Comparison of ENCODE assay signal across 17 cellular contexts in the genomic region with DNA sequence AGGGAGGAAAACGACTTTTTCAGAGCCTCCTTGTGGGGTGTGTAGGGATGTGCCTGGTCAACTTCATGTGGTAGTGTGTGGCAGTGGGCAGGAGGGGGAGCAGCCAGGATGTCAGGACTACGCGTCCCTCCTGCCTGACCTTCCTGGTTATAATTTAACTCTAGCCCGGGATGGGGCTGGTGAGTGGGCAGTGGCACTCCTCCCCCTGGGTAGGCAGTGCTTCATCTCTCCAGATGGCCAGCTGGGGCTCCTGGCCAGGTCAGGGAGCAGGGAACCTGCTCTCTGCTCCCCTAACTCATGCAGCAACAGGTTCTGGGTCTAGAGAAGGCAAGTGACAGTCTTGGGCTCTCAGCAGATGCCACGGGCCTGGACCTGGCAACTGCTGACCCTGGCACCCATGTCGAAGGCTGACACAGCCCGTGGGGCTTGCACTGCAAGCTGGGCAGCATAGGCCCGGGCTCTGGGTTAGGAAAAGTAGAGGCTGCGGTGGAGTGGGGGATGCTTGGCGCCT. TPM values are rescaled to one million over a fixed set of nuclear protein-coding genes. Genes with fewer than 3 reads are reported as not detected.
DNase-seq lines count a peak whose midpoint lies in the region; ATAC-seq, FAIRE-seq and TF ChIP-seq lines count a peak whose summit lies in the region.
"Had no signal": no experiment of that assay in that cellular context is flagged by ENCODE, and none has a peak within 500 bp of the region (broad histone marks: within the 10 kb centered on the region; RNA-seq: fewer than 3 reads in every experiment).

No MANE protein-coding gene starts in this region.

- no peak for TF ChIP-seq RAD21 in K562 (CRISPR knock-in tag; conservative IDR thresholded peaks at IDR 0.05 in 1 of 2, IDR thresholded peaks at IDR 0.05 in 1 of 2)

- H3K79me2 ChIP-seq in K562 (ENCODE audit: control insufficient read depth, insufficient read depth, low read length) = no peaks in the 10 kb centered on the region

- CTCF ChIA-PET in K562 (lab: Yijun Ruan, JAX; ENCODE audit: low intra/inter-chr PET ratio) = no interaction called here

- H3K27ac Mint-ChIP-seq in stimulated activated effector memory CD8-positive, alpha-beta T cell treated with anti-CD3 and anti-CD28 coated beads, Interleukin-12 subunit alpha, Interleukin-12 subunit beta, amount 100 ng/mL, for 72 hours = peak overlapping the region; percentile 15
- no peak overlapping the region for H3K27ac Mint-ChIP-seq in osteocyte (ENCODE audit: unreplicated experiment)

- ATAC-seq in K562 = 0 out of 3 replicates have a peak, but pooled peaks have one; percentile 26
- ATAC-seq in stimulated activated effector memory CD8-positive, alpha-beta T cell treated with anti-CD3 and anti-CD28 coated beads, Interleukin-12 subunit alpha, Interleukin-12 subunit beta, amount 100 ng/mL, for 72 hours = no peak

- intact Hi-C loops in K562 (cut with micrococcal nuclease) (no loop called here), posterior vena cava (cut with DNase I) (no loop called here)

- peaks cover 0 to 44% of the 10 kb centered on the region in 2 experiments; a peak in 4 of 5 replicates for H3K27me3 ChIP-seq in K562 (ENCODE audit: control insufficient read depth in 2 of 2, insufficient read depth in 2 of 2, low read length in 2 of 2)
- H3K27me3 ChIP-seq in suprapubic skin = no peaks in the 10 kb centered on the region
- H3K27me3 ChIP-seq: thyroid gland had no signal

- H3K4me1 Mint-ChIP-seq in stimulated activated effector memory CD8-positive, alpha-beta T cell treated with anti-CD3 and anti-CD28 coated beads, Interleukin-12 subunit alpha, Interleukin-12 subunit beta, amount 100 ng/mL, for 72 hours = peaks cover 7% of the 10 kb centered on the region
- peaks cover 29% of the 10 kb centered on the region for H3K4me1 Mint-ChIP-seq in osteocyte (ENCODE audit: unreplicated experiment)
- H3K4me1 Mint-ChIP-seq: CD4-positive, CD25-positive, alpha-beta regulatory T cell had no signal

- DNase-seq in HT-29 (ENCODE audit: low spot score) = peak; percentile 17
- DNase-seq in K562 (ENCODE audit: extremely low read depth in 1 of 4, low spot score in 3 of 4) = no peak
- peak; percentile 73 for DNase-seq in left kidney (ENCODE audit: low read depth, low spot score)
- no peak for DNase-seq in stimulated activated effector memory CD8-positive, alpha-beta T cell treated with anti-CD3 and anti-CD28 coated beads, Interleukin-12 subunit alpha, Interleukin-12 subunit beta, amount 100 ng/mL, for 72 hours (ENCODE audit: low spot score in 2 of 2)
- DNase-seq in osteocyte (ENCODE audit: extremely low spot score, unreplicated experiment) = no peak
- DNase-seq in posterior vena cava (ENCODE audit: low spot score) = no peak
- no peak for DNase-seq in suprapubic skin (ENCODE audit: low spot score in 2 of 2)
- DNase-seq: activated CD4-positive, CD25-positive, alpha-beta regulatory T cell; activated gamma-delta T cell; CD4-positive, CD25-positive, alpha-beta regulatory T cell; Karpas-422; NCI-H1436; NCI-H446 treated with DMSO at 0.1 percent for 48 hours; SW 1271; thyroid gland had no signal

- in situ Hi-C loops in K562 (cut with MboI) = no loop called here

- H3K36me3 Mint-ChIP-seq in stimulated activated effector memory CD8-positive, alpha-beta T cell treated with anti-CD3 and anti-CD28 coated beads, Interleukin-12 subunit alpha, Interleukin-12 subunit beta, amount 100 ng/mL, for 72 hours = no peaks in the 10 kb centered on the region
- H3K36me3 Mint-ChIP-seq in osteocyte (ENCODE audit: unreplicated experiment) = no peaks in the 10 kb centered on the region

- no peaks in the 10 kb centered on the region for H3K9me1 ChIP-seq in K562 (ENCODE audit: control insufficient read depth, insufficient read depth, low read length)

- no peak overlapping the region; a peak in 1 of 4 replicates for H3K9ac ChIP-seq in K562 (ENCODE audit: insufficient read depth in 1 of 2, low read depth in 2 of 2, low read length in 2 of 2)

- H3K36me3 ChIP-seq in K562 (ENCODE audit: control insufficient read depth, insufficient read depth, low read length) (no peaks in the 10 kb centered on the region), suprapubic skin (peaks cover 10% of the 10 kb centered on the region)
- H3K36me3 ChIP-seq: prostate gland, thyroid gland had no signal

- no TSS peak for BruUV-seq in K562 (replicated peaks; lab: Mats Ljungman, UMichigan)

- H4K20me1 ChIP-seq in K562 (replicated peaks; ENCODE audit: control insufficient read depth, insufficient read depth, low read length) = no peaks in the 10 kb centered on the region; the same call in 1 of the 2 replicates

- H3K4me3 Mint-ChIP-seq in stimulated activated effector memory CD8-positive, alpha-beta T cell treated with anti-CD3 and anti-CD28 coated beads, Interleukin-12 subunit alpha, Interleukin-12 subunit beta, amount 100 ng/mL, for 72 hours = no peak overlapping the region
- no peak overlapping the region for H3K4me3 Mint-ChIP-seq in osteocyte (ENCODE audit: unreplicated experiment)
- H3K4me3 Mint-ChIP-seq: CD4-positive, CD25-positive, alpha-beta regulatory T cell had no signal

- H3K4me1 ChIP-seq in K562 (replicated peaks in 1 of 2; ENCODE audit: control insufficient read depth in 2 of 2, insufficient read depth in 2 of 2, low read length in 2 of 2) = peaks cover 15 to 26% of the 10 kb centered on the region in 2 experiments
- peaks cover 19% of the 10 kb centered on the region for H3K4me1 ChIP-seq in suprapubic skin
- H3K4me1 ChIP-seq: prostate gland had no signal

- FAIRE-seq in K562 (lab: Jason Lieb, UNC) = no peak
- FAIRE-seq: G401.6 had no signal

- no peak overlapping the region for H3K4me2 ChIP-seq in K562 (ENCODE audit: insufficient read depth, low read length)

- peak in 1 of 3 experiments; percentile 32; a peak in 1 of 6 replicates for TF ChIP-seq CTCF in K562 (IDR thresholded peaks at IDR 0.05 in 2 of 3, conservative IDR thresholded peaks at IDR 0.05 in 1 of 3; ENCODE audit: insufficient read depth in 2 of 3, low read depth in 1 of 3, low read length in 3 of 3)
- no peak for TF ChIP-seq CTCF in osteocyte (IDR thresholded peaks at IDR 0.05)
- TF ChIP-seq CTCF in suprapubic skin (IDR thresholded peaks at IDR 0.05) = no peak

- H3K4me3 ChIP-seq in K562 (no peak overlapping the region), suprapubic skin (no peak overlapping the region)
- H3K4me3 ChIP-seq: prostate gland, thyroid gland had no signal

- POLR2A ChIA-PET in K562 (lab: Yijun Ruan, JAX) = interaction anchor here (0.5 to 1.2 kb wide), 2 partner anchors 7 to 13 kb away, joined by 3 read pairs; no protein-coding TSS in a partner anchor

- TF ChIP-seq POLR2A in K562 (conservative IDR thresholded peaks at IDR 0.05) (no peak), suprapubic skin (IDR thresholded peaks at IDR 0.05) (no peak)

- H3K27ac ChIP-seq in K562 (ENCODE audit: extremely low read depth, low read depth, low read length) (no peak overlapping the region), suprapubic skin (no peak overlapping the region)
- H3K27ac ChIP-seq: prostate gland, thyroid gland had no signal

- H3K9me3 ChIP-seq in K562 (replicated peaks; ENCODE audit: control insufficient read depth, insufficient read depth, low read depth, low read length) (no peaks in the 10 kb centered on the region), suprapubic skin (no peaks in the 10 kb centered on the region)
- H3K9me3 ChIP-seq: prostate gland, thyroid gland had no signal

- no peaks in the 10 kb centered on the region for H3K9me3 Mint-ChIP-seq in stimulated activated effector memory CD8-positive, alpha-beta T cell treated with anti-CD3 and anti-CD28 coated beads, Interleukin-12 subunit alpha, Interleukin-12 subunit beta, amount 100 ng/mL, for 72 hours
- H3K9me3 Mint-ChIP-seq in osteocyte (ENCODE audit: unreplicated experiment) = no peaks in the 10 kb centered on the region
- H3K9me3 Mint-ChIP-seq: CD4-positive, CD25-positive, alpha-beta regulatory T cell had no signal

- TF ChIP-seq EP300 in K562 (IDR thresholded peaks at IDR 0.05; ENCODE audit: low read length) (no peak), suprapubic skin (IDR thresholded peaks at IDR 0.05) (no peak)

- H3K27me3 Mint-ChIP-seq in osteocyte (ENCODE audit: unreplicated experiment) = no peaks in the 10 kb centered on the region
- H3K27me3 Mint-ChIP-seq: CD4-positive, CD25-positive, alpha-beta regulatory T cell had no signal

- WGBS in K562 (ENCODE audit: insufficient coverage, low coverage, missing lambda C conversion rate) = 13% methylated on average over 7 of the region's 10 CpGs
- 85% methylated on average over 5 of the region's 10 CpGs for WGBS in suprapubic skin

- H2AFZ ChIP-seq in K562 (ENCODE audit: low read depth, low read length) = no peak overlapping the region

RNA-seq across cellular contexts. Expression of a gene that starts 2.6 kb away (rescaled TPM):
- total RNA-seq in HT-29 (2014; rRNA removed; shearing (Covaris generic)) = 0.08 TPM in 1 of 2 replicates, not detected in the other
- 0.84 and 1.7 TPM in 2 replicates for total RNA-seq in K562 (2011; cell fraction: chromatin; rRNA removed; ENCODE audit: low replicate concordance)
- total RNA-seq in K562 (2011; cell fraction: nucleolus; rRNA removed) = 0.53 TPM in 1 of 2 replicates, not detected in the other
- 1.1 and 1.3 TPM in 2 replicates for total RNA-seq in K562 (2011; cell fraction: nucleoplasm; rRNA removed)
- total RNA-seq in K562 (2014; rRNA removed) (0.09 TPM in 1 of 2 replicates, not detected in the other), K562 (2014; rRNA removed; fragmentation: Illumina TruSeq; extraction: Trizol) (not detected in 2 replicates), K562 (2015; rRNA removed; fragmentation: Illumina TruSeq; extraction: Trizol) (not detected in 2 replicates), K562 (2021) (0.62 and 0.96 TPM in 2 replicates), osteocyte (7.1 and 7.2 TPM in 2 replicates), posterior vena cava (10 to 100 TPM; 19.1 to 28.8 TPM), suprapubic skin (10 to 100 TPM in 1 of 4 donors, 1 to 10 TPM in 3; 2.1 to 12.2 (median 4.6) TPM)
- polyA plus RNA-seq in K562 (2011; rRNA removed) (0.20 TPM in 1 of 2 replicates, not detected in the other), K562 (2014; fragmentation: Illumina TruSeq; extraction: Trizol) (not detected in 2 replicates), K562 (2014; fragmentation: Nextera tagmentation; extraction: Ambion mirVana) (not detected), K562 (2014; rRNA removed) (not detected in 2 replicates)
- polyA plus RNA-seq in K562 (2011; cell fraction: cytosol; rRNA removed) = 0.07 TPM in 1 of 2 replicates, not detected in the other
- polyA plus RNA-seq in K562 (2011; cell fraction: nucleus; rRNA removed) = 0.28 and 0.39 TPM in 2 replicates
- polyA plus RNA-seq in K562 (2012) = 0.05 and 1.1 TPM in 2 replicates
- not detected in 2 replicates for polyA minus RNA-seq in K562 (2011; rRNA and poly(A)+ RNA removed)
- not detected in 2 replicates for polyA minus RNA-seq in K562 (2011; cell fraction: cytosol; rRNA and poly(A)+ RNA removed)
- not detected in 2 replicates for polyA minus RNA-seq in K562 (2011; cell fraction: nucleus; rRNA and poly(A)+ RNA removed)

RNA-seq across cellular contexts. Expression of a gene that starts 6.9 kb away (rescaled TPM):
- not detected in 2 replicates for total RNA-seq in HT-29 (2014; rRNA removed; shearing (Covaris generic))
- total RNA-seq in K562 (2011; cell fraction: chromatin; rRNA removed; ENCODE audit: low replicate concordance) = not detected in 2 replicates
- total RNA-seq in K562 (2011; cell fraction: nucleolus; rRNA removed) = 0.92 TPM in 1 of 2 replicates, not detected in the other
- not detected in 2 replicates for total RNA-seq in K562 (2011; cell fraction: nucleoplasm; rRNA removed)
- total RNA-seq in K562 (2014; rRNA removed) (0.18 TPM in 1 of 2 replicates, not detected in the other), K562 (2014; rRNA removed; fragmentation: Illumina TruSeq; extraction: Trizol) (not detected in 2 replicates), K562 (2015; rRNA removed; fragmentation: Illumina TruSeq; extraction: Trizol) (0.38 TPM in 1 of 2 replicates, not detected in the other), K562 (2021) (0.78 TPM in 1 of 2 replicates, not detected in the other), osteocyte (2.0 and 6.2 TPM in 2 replicates), posterior vena cava (100 to 1,000 TPM in 1 of 2 donors, 10 to 100 TPM in 1; 78.5 to 105 TPM), suprapubic skin (10 to 100 TPM in 2 of 4 donors, 1 to 10 TPM in 2; 1.6 to 14.5 (median 8.3) TPM)
- polyA plus RNA-seq in K562 (2011; rRNA removed) (not detected in 2 replicates), K562 (2014; fragmentation: Illumina TruSeq; extraction: Trizol) (0.74 and 0.82 TPM in 2 replicates), K562 (2014; fragmentation: Nextera tagmentation; extraction: Ambion mirVana) (under 1 TPM in 1 of 2 experiments, not detected in 1; 0.15 TPM), K562 (2014; rRNA removed) (0.44 TPM in 1 of 2 replicates, not detected in the other)
- 0.15 and 0.22 TPM in 2 replicates for polyA plus RNA-seq in K562 (2011; cell fraction: cytosol; rRNA removed)
- polyA plus RNA-seq in K562 (2011; cell fraction: nucleus; rRNA removed) = 1.6 and 3.1 TPM in 2 replicates
- polyA plus RNA-seq in K562 (2012) = 0.78 and 4.1 TPM in 2 replicates
- polyA minus RNA-seq in K562 (2011; rRNA and poly(A)+ RNA removed) = not detected in 2 replicates
- not detected in 2 replicates for polyA minus RNA-seq in K562 (2011; cell fraction: cytosol; rRNA and poly(A)+ RNA removed)
- polyA minus RNA-seq in K562 (2011; cell fraction: nucleus; rRNA and poly(A)+ RNA removed) = not detected in 2 replicates

RNA-seq across cellular contexts. Expression of a gene that starts 33.3 kb away (rescaled TPM):
- total RNA-seq in HT-29 (2014; rRNA removed; shearing (Covaris generic)) = not detected in 2 replicates
- not detected in 2 replicates for total RNA-seq in K562 (2011; cell fraction: chromatin; rRNA removed; ENCODE audit: low replicate concordance)
- not detected in 2 replicates for total RNA-seq in K562 (2011; cell fraction: nucleolus; rRNA removed)
- not detected in 2 replicates for total RNA-seq in K562 (2011; cell fraction: nucleoplasm; rRNA removed)
- total RNA-seq in K562 (2014; rRNA removed) (not detected in 2 replicates), K562 (2014; rRNA removed; fragmentation: Illumina TruSeq; extraction: Trizol) (0.07 TPM in 1 of 2 replicates, not detected in the other), K562 (2015; rRNA removed; fragmentation: Illumina TruSeq; extraction: Trizol) (not detected in 2 replicates), K562 (2021) (0.25 and 0.35 TPM in 2 replicates), osteocyte (0.59 and 0.78 TPM in 2 replicates), posterior vena cava (10 to 100 TPM; 14.8 to 16.1 TPM), suprapubic skin (1 to 10 TPM in 2 of 4 donors, under 1 TPM in 2; 0.18 to 5.6 (median 1.2) TPM)
- polyA plus RNA-seq in K562 (2011; rRNA removed) (not detected in 2 replicates), K562 (2014; fragmentation: Illumina TruSeq; extraction: Trizol) (not detected in 2 replicates), K562 (2014; fragmentation: Nextera tagmentation; extraction: Ambion mirVana) (not detected), K562 (2014; rRNA removed) (not detected in 2 replicates)
- not detected in 2 replicates for polyA plus RNA-seq in K562 (2011; cell fraction: cytosol; rRNA removed)
- polyA plus RNA-seq in K562 (2011; cell fraction: nucleus; rRNA removed) = 0.04 and 0.24 TPM in 2 replicates
- polyA plus RNA-seq in K562 (2012) = not detected in 2 replicates
- polyA minus RNA-seq in K562 (2011; rRNA and poly(A)+ RNA removed) = not detected in 2 replicates
- polyA minus RNA-seq in K562 (2011; cell fraction: cytosol; rRNA and poly(A)+ RNA removed) = 4.0 TPM in 1 of 2 replicates, not detected in the other
- not detected in 2 replicates for polyA minus RNA-seq in K562 (2011; cell fraction: nucleus; rRNA and poly(A)+ RNA removed)
- total RNA-seq: CD4-positive, CD25-positive, alpha-beta regulatory T cell had no signal

RNA-seq across cellular contexts. Expression of a gene that starts 50.5 kb away (rescaled TPM):
- 0.08 TPM in 1 of 2 replicates, not detected in the other for total RNA-seq in HT-29 (2014; rRNA removed; shearing (Covaris generic))
- not detected in 2 replicates for total RNA-seq in K562 (2011; cell fraction: chromatin; rRNA removed; ENCODE audit: low replicate concordance)
- not detected in 2 replicates for total RNA-seq in K562 (2011; cell fraction: nucleolus; rRNA removed)
- total RNA-seq in K562 (2011; cell fraction: nucleoplasm; rRNA removed) = not detected in 2 replicates
- total RNA-seq in K562 (2014; rRNA removed) = not detected in 2 replicates
- not detected in 2 replicates for total RNA-seq in K562 (2014; rRNA removed; fragmentation: Illumina TruSeq; extraction: Trizol)
- total RNA-seq in K562 (2015; rRNA removed; fragmentation: Illumina TruSeq; extraction: Trizol) = not detected in 2 replicates
- total RNA-seq in K562 (2021) = 0.11 and 0.31 TPM in 2 replicates
- not detected in 2 replicates for polyA plus RNA-seq in K562 (2011; rRNA removed)
- not detected in 2 replicates for polyA plus RNA-seq in K562 (2011; cell fraction: cytosol; rRNA removed)
- polyA plus RNA-seq in K562 (2011; cell fraction: nucleus; rRNA removed) = not detected in 2 replicates
- polyA plus RNA-seq in K562 (2012) = not detected in 2 replicates
- polyA plus RNA-seq in K562 (2014; fragmentation: Illumina TruSeq; extraction: Trizol) = not detected in 2 replicates
- polyA plus RNA-seq in K562 (2014; fragmentation: Nextera tagmentation; extraction: Ambion mirVana) = not detected
- polyA plus RNA-seq in K562 (2014; rRNA removed) = not detected in 2 replicates
- not detected in 2 replicates for polyA minus RNA-seq in K562 (2011; rRNA and poly(A)+ RNA removed)
- polyA minus RNA-seq in K562 (2011; cell fraction: cytosol; rRNA and poly(A)+ RNA removed) = not detected in 2 replicates
- polyA minus RNA-seq in K562 (2011; cell fraction: nucleus; rRNA and poly(A)+ RNA removed) = not detected in 2 replicates
- not detected in 2 replicates for total RNA-seq in osteocyte
- total RNA-seq in posterior vena cava = 1 to 10 TPM; 1.3 to 2.6 TPM
- total RNA-seq in suprapubic skin = 1 to 10 TPM in 1 of 4 donors, not detected in 3; 1.5 TPM
- total RNA-seq: CD4-positive, CD25-positive, alpha-beta regulatory T cell; thyroid gland had no signal
- polyA plus RNA-seq: CD4-positive, CD25-positive, alpha-beta regulatory T cell had no signal

RNA-seq across cellular contexts. Expression of a gene that starts 57.2 kb away (rescaled TPM):
- 14.6 and 15.6 TPM in 2 replicates for total RNA-seq in HT-29 (2014; rRNA removed; shearing (Covaris generic))
- 29.9 and 31.3 TPM in 2 replicates for total RNA-seq in K562 (2011; cell fraction: chromatin; rRNA removed; ENCODE audit: low replicate concordance)
- 17.1 and 27.0 TPM in 2 replicates for total RNA-seq in K562 (2011; cell fraction: nucleolus; rRNA removed)
- 14.4 and 20.8 TPM in 2 replicates for total RNA-seq in K562 (2011; cell fraction: nucleoplasm; rRNA removed)
- 15.5 and 17.5 TPM in 2 replicates for total RNA-seq in K562 (2014; rRNA removed)
- 20.9 and 22.7 TPM in 2 replicates for total RNA-seq in K562 (2014; rRNA removed; fragmentation: Illumina TruSeq; extraction: Trizol)
- 21.3 and 23.4 TPM in 2 replicates for total RNA-seq in K562 (2015; rRNA removed; fragmentation: Illumina TruSeq; extraction: Trizol)
- 17.6 and 23.1 TPM in 2 replicates for total RNA-seq in K562 (2021)
- 16.5 and 17.7 TPM in 2 replicates for polyA plus RNA-seq in K562 (2011; rRNA removed)
- 5.4 and 5.9 TPM in 2 replicates for polyA plus RNA-seq in K562 (2011; cell fraction: cytosol; rRNA removed)
- polyA plus RNA-seq in K562 (2011; cell fraction: nucleus; rRNA removed) = 9.1 and 12.6 TPM in 2 replicates
- polyA plus RNA-seq in K562 (2012) = 7.5 and 8.1 TPM in 2 replicates
- polyA plus RNA-seq in K562 (2014; fragmentation: Illumina TruSeq; extraction: Trizol) = 13.3 and 16.6 TPM in 2 replicates
- polyA plus RNA-seq in K562 (2014; fragmentation: Nextera tagmentation; extraction: Ambion mirVana) = 1 to 10 TPM; 5.8 to 6.9 TPM
- polyA plus RNA-seq in K562 (2014; rRNA removed) = 11.2 and 11.3 TPM in 2 replicates
- 28.4 and 29.0 TPM in 2 replicates for polyA minus RNA-seq in K562 (2011; rRNA and poly(A)+ RNA removed)
- polyA minus RNA-seq in K562 (2011; cell fraction: cytosol; rRNA and poly(A)+ RNA removed) = 10.6 and 16.1 TPM in 2 replicates
- polyA minus RNA-seq in K562 (2011; cell fraction: nucleus; rRNA and poly(A)+ RNA removed) = 10.5 and 19.2 TPM in 2 replicates
- 17.3 and 23.1 TPM in 2 replicates for total RNA-seq in osteocyte
- total RNA-seq in posterior vena cava = 10 to 100 TPM; 17.3 to 21.5 TPM
- 10 to 100 TPM; 12.3 to 20.6 (median 15.5) TPM for total RNA-seq in suprapubic skin

Comparison
In these comparisons a context has a peak if more than half of its experiments do, and no peak if none do; other contexts are left out.
1. DNase-seq: peak in HT-29 (single experiment) and left kidney (single experiment); none in K562 (0 of 4), stimulated activated effector memory CD8-positive, alpha-beta T cell treated with anti-CD3 and anti-CD28 coated beads, Interleukin-12 subunit alpha, Interleukin-12 subunit beta, amount 100 ng/mL, for 72 hours (0 of 2), osteocyte (single experiment), posterior vena cava (single experiment) and suprapubic skin (0 of 2).
2. RNA of a gene that starts 6.9 kb away (total RNA-seq): 78.5 to 105 TPM in posterior vena cava; 1.6 to 14.5 TPM in suprapubic skin, 2.0 to 6.2 TPM in osteocyte, 0.18 to 0.92 TPM in K562 and not detected in HT-29; every median in the first group is over 4 times any median in the second.